8 cellular contexts compared by ENCODE assay signal in the genomic region with DNA sequence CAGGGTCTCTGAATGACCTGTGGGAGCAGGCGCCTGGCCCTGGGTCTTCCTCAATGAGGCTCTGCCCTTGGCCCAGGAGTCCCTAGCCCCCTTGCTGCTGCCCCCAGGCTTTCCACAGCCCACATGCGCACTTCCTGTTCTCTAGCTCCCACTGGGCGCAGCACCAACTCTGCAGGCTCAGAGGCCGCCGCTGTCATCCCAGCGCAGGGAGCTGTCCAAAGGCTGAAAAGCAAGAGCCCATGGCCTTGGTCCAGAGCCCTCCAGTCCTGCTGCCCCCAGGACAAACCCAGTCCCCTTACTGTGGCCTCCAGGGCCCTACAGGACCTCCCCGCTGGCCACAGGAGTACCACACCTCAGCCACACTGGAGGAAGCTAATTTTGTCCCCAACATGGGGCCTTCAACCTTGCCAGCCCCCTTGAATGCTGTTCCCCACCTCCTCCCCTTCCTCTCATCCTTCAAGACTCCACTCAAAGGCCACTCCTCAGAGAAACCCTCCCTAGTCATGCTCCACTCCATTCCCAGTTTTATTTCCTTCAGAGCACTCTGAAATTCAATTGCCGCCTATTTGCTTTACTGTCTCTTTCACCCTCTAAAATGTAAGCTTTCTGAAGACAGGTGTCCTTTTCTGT. TPM values are rescaled to one million over a fixed set of nuclear protein-coding genes. Genes with fewer than 3 reads are reported as not detected.
DNase-seq lines count a peak whose midpoint lies in the region; ATAC-seq and TF ChIP-seq lines count a peak whose summit lies in the region.

No MANE protein-coding gene starts in this region.

- WGBS in endodermal cell (ENCODE audit: insufficient coverage in 1 of 2, insufficient read length in 1 of 2), 2 experiments, result 12 to 18% methylated on average over 7 to 8 of the region's 8 CpGs

- peak; percentile 54 to 73 (median 72) for ATAC-seq in natural killer cell
- ATAC-seq in HG02623 (IDR thresholded peaks at IDR 0.05; ENCODE audit: unreplicated experiment), result no peak
- ATAC-seq in GM21447 (IDR thresholded peaks at IDR 0.05; ENCODE audit: unreplicated experiment), result no peak

- no peak overlapping the region for H3K27ac ChIP-seq in endodermal cell (ENCODE audit: low read depth, low read length)

- H3K36me3 Mint-ChIP-seq in endodermal cell (ENCODE audit: low read depth) (no peaks in the 10 kb centered on the region), natural killer cell (no peaks in the 10 kb centered on the region)

- no peak overlapping the region for H3K4me3 ChIP-seq in endodermal cell (ENCODE audit: low read length)

- no peaks in the 10 kb centered on the region for H3K4me1 ChIP-seq in endodermal cell (ENCODE audit: control insufficient read depth, insufficient read depth, low read length)

- H3K9ac ChIP-seq in endodermal cell (ENCODE audit: extremely low read depth, low read length, poor library complexity, severe bottlenecking), result no peak overlapping the region

- intact Hi-C loops in natural killer cell (cut with micrococcal nuclease), result no loop called here

- in situ Hi-C loops in Caki2 (cut with HindIII; ENCODE audit: low pct_unique_long_range_greater_than_20kb, low sequenced_read_pairs), result no loop called here

- H3K9me3 ChIP-seq in endodermal cell (ENCODE audit: control insufficient read depth, low read length), result no peaks in the 10 kb centered on the region

- peak; percentile 38 for DNase-seq in Caki2 (ENCODE audit: low read depth)
- DNase-seq in NOMO-1 treated with DMSO at 0.1 percent for 48 hours (lab: John Stamatoyannopoulos, UW; ENCODE audit: unreplicated experiment), result peak; percentile 66
- DNase-seq in endodermal cell, result peak; percentile 97
- peak; percentile 35 for DNase-seq in natural killer cell
- no peak for DNase-seq in SHP77 treated with DMSO at 0.1 percent for 48 hours (lab: John Stamatoyannopoulos, UW)
- no peak for DNase-seq in NCI-H1417 (lab: John Stamatoyannopoulos, UW)

- H3K27me3 ChIP-seq in endodermal cell (ENCODE audit: control insufficient read depth, insufficient read depth, low read length, poor library complexity, severe bottlenecking), result peaks cover 17% of the 10 kb centered on the region

- TF ChIP-seq CTCF in endodermal cell (conservative IDR thresholded peaks at IDR 0.05) (no peak), natural killer cell (IDR thresholded peaks at IDR 0.05) (no peak)

- no peaks in the 10 kb centered on the region for H3K36me3 ChIP-seq in endodermal cell (ENCODE audit: control insufficient read depth, insufficient read depth, low read length)

- H3K4me1 Mint-ChIP-seq in endodermal cell, result no peaks in the 10 kb centered on the region
- H3K4me1 Mint-ChIP-seq in natural killer cell, result peaks cover 10 to 27% of the 10 kb centered on the region in 2 donors

- H3K9me3 Mint-ChIP-seq in endodermal cell (no peaks in the 10 kb centered on the region), natural killer cell (no peaks in the 10 kb centered on the region)

- peaks cover 23% of the 10 kb centered on the region for H3K27me3 Mint-ChIP-seq in endodermal cell (ENCODE audit: insufficient read depth)
- no peaks in the 10 kb centered on the region for H3K27me3 Mint-ChIP-seq in natural killer cell (ENCODE audit: low read depth in 2 of 2)

- H3K27ac Mint-ChIP-seq in endodermal cell (no peak overlapping the region), natural killer cell (no peak overlapping the region)

- no peak overlapping the region for H3K4me3 Mint-ChIP-seq in endodermal cell
- no peak overlapping the region for H3K4me3 Mint-ChIP-seq in natural killer cell

RNA-seq across cellular contexts. Expression of a gene that starts 8.0 kb away (rescaled TPM):
- not detected in 2 replicates for total RNA-seq in Caki2 (2014; rRNA removed; shearing (Covaris generic); ENCODE audit: low replicate concordance)
- total RNA-seq in endodermal cell (1 to 10 TPM; 1.8 to 2.6 TPM), natural killer cell (10 to 100 TPM; 27.3 to 40.8 (median 29.3) TPM)
- 9.7 TPM for polyA plus RNA-seq in endodermal cell (2013, experiment 1 of 2)
- 7.1 TPM for polyA plus RNA-seq in endodermal cell (2013, experiment 2 of 2)

Comparison
In these comparisons a context has a peak if more than half of its experiments do, and no peak if none do; other contexts are left out.
1. DNase-seq: peak in Caki2 (single experiment), NOMO-1 treated with DMSO at 0.1 percent for 48 hours (single experiment), endodermal cell (single experiment) and natural killer cell (single experiment); none in SHP77 treated with DMSO at 0.1 percent for 48 hours (single experiment) and NCI-H1417 (0 of 3).
2. ATAC-seq: peak in natural killer cell (3 of 3); none in HG02623 (single experiment) and GM21447 (single experiment).
3. RNA of a gene that starts 8.0 kb away (total RNA-seq): 27.3 to 40.8 TPM in natural killer cell; 1.8 to 2.6 TPM in endodermal cell and not detected in Caki2; every median in the first group is over 4 times any median in the second.